8 cellular contexts compared by ENCODE assay signal in genomic region chr7:127252380-127252718, GRCh38. TPM values are rescaled to one million over a fixed set of nuclear protein-coding genes. Genes with fewer than 3 reads are reported as not detected.
DNase-seq lines count a peak whose midpoint lies in the region; ATAC-seq and TF ChIP-seq lines count a peak whose summit lies in the region.

No MANE protein-coding gene starts in this region.

- H3K27ac ChIP-seq in AG04450 (ENCODE audit: low read depth, low read length) (no peak overlapping the region), HUES6 (ENCODE audit: low read depth, low read length) (no peak overlapping the region), muscle layer of colon (ENCODE audit: low read depth, low read length) (no peak overlapping the region)

- H3K9ac ChIP-seq in HUES6 (ENCODE audit: low read length) (peak overlapping the region; percentile 18), muscle layer of colon (ENCODE audit: low read length) (peak overlapping the region; percentile 10)

- no peaks in the 10 kb centered on the region for H3K36me3 ChIP-seq in HUES6 (ENCODE audit: control insufficient read depth, insufficient read depth, low read length)
- H3K36me3 ChIP-seq in muscle layer of colon (ENCODE audit: insufficient read depth, low read length): no peaks in the 10 kb centered on the region

- POLR2A ChIA-PET in AG04450 (lab: Yijun Ruan, JAX): no interaction called here

- DNase-seq in AG04450 (ENCODE audit: low read depth, low spot score): no peak
- DNase-seq in cardiac fibroblast (ENCODE audit: low read depth in 2 of 2): no peak
- no peak for DNase-seq in superior temporal gyrus (ENCODE audit: extremely low spot score)
- no peak for DNase-seq in EL
- no peak for DNase-seq in amniotic stem cell (lab: John Stamatoyannopoulos, UW)

- H3K27me3 ChIP-seq in AG04450 (ENCODE audit: control insufficient read depth, insufficient read depth, low read length) (peaks cover 44% of the 10 kb centered on the region), HUES6 (ENCODE audit: control insufficient read depth, insufficient read depth, low read length) (peaks cover 98% of the 10 kb centered on the region), muscle layer of colon (ENCODE audit: control insufficient read depth in 1 of 2, insufficient read depth in 2 of 2, low read length in 2 of 2) (peaks cover 24 to 32% of the 10 kb centered on the region in 2 donors)

- H3K9me3 ChIP-seq in AG04450 (ENCODE audit: control insufficient read depth, insufficient read depth, low read length) (no peaks in the 10 kb centered on the region; the same call in 1 of the 2 replicates), HUES6 (ENCODE audit: control insufficient read depth, insufficient read depth, low read depth, low read length) (no peaks in the 10 kb centered on the region), muscle layer of colon (ENCODE audit: low read length) (no peaks in the 10 kb centered on the region)

- TF ChIP-seq CTCF in AG04450 (IDR thresholded peaks at IDR 0.05; ENCODE audit: low read depth, low read length): no peak
- no peak for TF ChIP-seq CTCF in cardiac fibroblast (IDR thresholded peaks at IDR 0.05; ENCODE audit: low read depth, low read length)

- CTCF ChIA-PET in AG04450 (lab: Charles Lee): interaction anchor here (1.2 to 2.8 kb wide), 3 partner anchors 12 to 449 kb away, joined by 3 to 13 read pairs (median 4); no protein-coding TSS in a partner anchor

- ATAC-seq in HG03432 (IDR thresholded peaks at IDR 0.05; ENCODE audit: unreplicated experiment): no peak

- peak overlapping the region; percentile 68 for H3K4me3 ChIP-seq in AG04450 (ENCODE audit: low read depth, low read length)
- H3K4me3 ChIP-seq in HUES6 (ENCODE audit: low read depth, low read length): peak overlapping the region; percentile 68
- peak overlapping the region; percentile 66 to 69 for H3K4me3 ChIP-seq in cardiac fibroblast (replicated peaks in 1 of 2; ENCODE audit: low read depth in 2 of 2, low read length in 2 of 2)
- H3K4me3 ChIP-seq in muscle layer of colon (ENCODE audit: low read depth in 1 of 2, low read length in 2 of 2): peak overlapping the region; percentile 48 to 71

- H3K4me1 ChIP-seq in HUES6 (ENCODE audit: control insufficient read depth, insufficient read depth, low read length): peaks cover 5% of the 10 kb centered on the region; the same call in 1 of the 2 replicates
- peaks cover 15% of the 10 kb centered on the region for H3K4me1 ChIP-seq in muscle layer of colon (ENCODE audit: insufficient read depth, low read length)

RNA-seq across cellular contexts. Expression of gene GRM8, which starts 0.4 kb away (rescaled TPM):
- not detected in 2 replicates for polyA plus RNA-seq in AG04450 (2011; rRNA removed)
- polyA minus RNA-seq in AG04450 (2011; rRNA and poly(A)+ RNA removed): 0.18 TPM in 1 of 2 replicates, not detected in the other
